Comparison of ENCODE assay signal across 18 cellular contexts in genomic region chr2:135149251-135149650, GRCh38.
A peak's percentile ranks its signal among the peaks of the same experiment; 100 is the strongest.
DNase-seq lines count a peak whose midpoint lies in the region; ATAC-seq and TF ChIP-seq lines count a peak whose summit lies in the region.
"Had no signal": no experiment of that assay in that cellular context is flagged by ENCODE, and none has a peak within 500 bp of the region (broad histone marks: within the 10 kb centered on the region; RNA-seq: fewer than 3 reads in every experiment).

No MANE protein-coding gene starts in this region.

- no peak overlapping the region for H2AFZ ChIP-seq in PC-3 (ENCODE audit: low read length)

- peak; percentile 53 for DNase-seq in EL
- peak; percentile 20 for DNase-seq in PC-3
- DNase-seq in dermis blood vessel endothelial cell: peak; percentile 34
- DNase-seq in lung microvascular endothelial cell (ENCODE audit: low read depth in 2 of 2): peak; percentile 7 to 31
- DNase-seq in OCI-M2 (lab: John Stamatoyannopoulos, UW; ENCODE audit: unreplicated experiment): no peak
- DNase-seq in NCI-H1092 (lab: John Stamatoyannopoulos, UW): no peak
- no peak for DNase-seq in cerebellar cortex (ENCODE audit: low spot score)
- DNase-seq in GM19238 (ENCODE audit: insufficient read length, low spot score): no peak
- DNase-seq: activated CD4-positive, CD25-positive, alpha-beta regulatory T cell; activated CD8-positive, alpha-beta memory T cell treated with anti-CD3 and anti-CD28 coated beads for 24 hours; CD8-positive, alpha-beta T cell; colonic mucosa; NCI-H187 treated with DMSO at 0.1 percent for 48 hours; NCI-H510A treated with DMSO at 0.1 percent for 48 hours; SJCRH30; stimulated activated CD4-positive, alpha-beta T cell treated with anti-CD3 and anti-CD28 coated beads, Interleukin-4, amount 100 ng/mL, for 1 hour; T-helper 17 cell had no signal

- H3K9me3 ChIP-seq in PC-3 (ENCODE audit: low read length): no peaks in the 10 kb centered on the region
- H3K9me3 ChIP-seq: colonic mucosa, SJCRH30 had no signal

- POLR2A ChIA-PET in PC-3 (lab: Charles Lee; ENCODE audit: unreplicated experiment): no interaction called here

- CTCF ChIA-PET in PC-3 (lab: Charles Lee): no interaction called here

- no peaks in the 10 kb centered on the region for H3K27me3 ChIP-seq in PC-3 (ENCODE audit: low read length)
- H3K27me3 ChIP-seq: colonic mucosa, SJCRH30 had no signal

- TF ChIP-seq CTCF in PC-3 (conservative IDR thresholded peaks at IDR 0.05; ENCODE audit: low read depth, low read length): no peak

- H3K4me3 ChIP-seq in PC-3 (ENCODE audit: low read length): no peak overlapping the region
- H3K4me3 ChIP-seq: colonic mucosa, lung, SJCRH30 had no signal

- no peak overlapping the region for H3K9ac ChIP-seq in PC-3 (ENCODE audit: low read length)

- no peak overlapping the region for H3K27ac ChIP-seq in PC-3 (ENCODE audit: low read length)
- H3K27ac ChIP-seq: colonic mucosa, SJCRH30 had no signal

- no peaks in the 10 kb centered on the region for H4K20me1 ChIP-seq in PC-3 (ENCODE audit: low read length)

- no peak overlapping the region for H3K4me2 ChIP-seq in PC-3 (ENCODE audit: low read length)

- H3K36me3 ChIP-seq in PC-3 (ENCODE audit: low read depth, low read length): peaks cover 17% of the 10 kb centered on the region

- no TSS peak for BruUV-seq in PC-3 (replicated peaks; lab: Mats Ljungman, UMichigan)

- no peaks in the 10 kb centered on the region for H3F3A ChIP-seq in PC-3 (ENCODE audit: low read length, unreplicated experiment)

- H3K79me2 ChIP-seq in PC-3 (ENCODE audit: low read length): 0 out of 2 replicates have a peak, but pooled peaks cover 11% of the 10 kb centered on the region

- no peaks in the 10 kb centered on the region for H3K9me2 ChIP-seq in PC-3 (replicated peaks; ENCODE audit: low read length)

- 0 out of 2 replicates have a peak, but pooled peaks have one; percentile 27 for ATAC-seq in PC-3
- ATAC-seq: CD8-positive, alpha-beta T cell; T-helper 17 cell had no signal

- peaks cover 27% of the 10 kb centered on the region for H3K4me1 ChIP-seq in PC-3 (ENCODE audit: insufficient read depth, low read length)
- H3K4me1 ChIP-seq: colonic mucosa, SJCRH30 had no signal

- intact Hi-C loops in PC-3 (cut with micrococcal nuclease): no loop called here

Comparison
In these comparisons a context has a peak if more than half of its experiments do, and no peak if none do; other contexts are left out.
1. DNase-seq: peak in EL (single experiment), PC-3 (single experiment), dermis blood vessel endothelial cell (single experiment) and lung microvascular endothelial cell (2 of 2); none in OCI-M2 (single experiment), NCI-H1092 (single experiment), cerebellar cortex (single experiment) and GM19238 (single experiment).